Comparison of ENCODE assay signal across 9 cellular contexts in the genomic region with DNA sequence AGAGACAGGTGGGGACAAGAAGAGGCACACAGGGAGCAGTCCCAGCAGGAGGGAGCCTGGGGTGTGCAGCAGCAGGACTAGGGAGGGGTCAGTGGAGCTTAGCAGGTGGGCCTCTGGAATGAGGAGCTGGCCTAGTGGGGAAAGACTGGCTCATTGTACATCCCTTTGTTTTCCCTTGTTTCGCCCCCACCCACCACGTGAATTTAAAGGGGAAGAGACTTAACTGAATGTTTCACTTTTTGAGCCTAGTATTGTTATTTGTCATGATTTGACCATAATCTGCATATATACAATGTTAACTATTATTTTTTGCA.
A peak's percentile ranks its signal among the peaks of the same experiment; 100 is the strongest.
DNase-seq lines count a peak whose midpoint lies in the region; ATAC-seq and TF ChIP-seq lines count a peak whose summit lies in the region.
"Had no signal": no experiment of that assay in that cellular context is flagged by ENCODE, and none has a peak within 500 bp of the region (broad histone marks: within the 10 kb centered on the region; RNA-seq: fewer than 3 reads in every experiment).

No MANE protein-coding gene starts in this region.

- H3K4me3 Mint-ChIP-seq in HFFc6 (no peak overlapping the region), endothelial cell (ENCODE audit: unreplicated experiment) (peak overlapping the region; percentile 47)
- H3K4me3 Mint-ChIP-seq in stimulated activated memory B cell treated with anti-CD40 and anti-IgM and Interleukin-4, amounts not matched to agents 10 μg/mL and 1 μg/mL and 100 μg/mL, for 72 hours: peak overlapping the region; percentile 52

- no peak for ATAC-seq in RWPE2 (ENCODE audit: low read depth)
- no peak for ATAC-seq in stimulated activated memory B cell treated with anti-CD40 and anti-IgM and Interleukin-4, amounts not matched to agents 10 μg/mL and 1 μg/mL and 100 μg/mL, for 72 hours

- peak overlapping the region; percentile 64 for H3K27ac Mint-ChIP-seq in HFFc6
- peak overlapping the region; percentile 98 for H3K27ac Mint-ChIP-seq in endothelial cell (ENCODE audit: unreplicated experiment)
- H3K27ac Mint-ChIP-seq in stimulated activated memory B cell treated with anti-CD40 and anti-IgM and Interleukin-4, amounts not matched to agents 10 μg/mL and 1 μg/mL and 100 μg/mL, for 72 hours: peak overlapping the region; percentile 98

- DNase-seq in HFFc6 (no peak), RWPE2 (ENCODE audit: low spot score) (no peak), endothelial cell (ENCODE audit: low spot score) (no peak), cerebellum (ENCODE audit: low spot score) (no peak), iPS-NIHi11 (ENCODE audit: low spot score) (no peak), midbrain (lab: John Stamatoyannopoulos, UW) (no peak)
- DNase-seq: NCI-H345, T-helper 9 cell had no signal

- H3K27me3 ChIP-seq in RWPE2 (ENCODE audit: insufficient read depth, poor library complexity, severe bottlenecking): no peaks in the 10 kb centered on the region

- no peak for TF ChIP-seq CTCF in HFFc6 (IDR thresholded peaks at IDR 0.05)
- TF ChIP-seq CTCF in RWPE2 (IDR thresholded peaks at IDR 0.05; ENCODE audit: poor library complexity, severe bottlenecking): no peak
- no peak for TF ChIP-seq CTCF in endothelial cell (IDR thresholded peaks at IDR 0.05; ENCODE audit: unreplicated experiment)

- H3K4me1 Mint-ChIP-seq in HFFc6 (ENCODE audit: low read depth) (peaks cover 67% of the 10 kb centered on the region), endothelial cell (ENCODE audit: unreplicated experiment) (peaks cover 68% of the 10 kb centered on the region)
- peaks cover 67% of the 10 kb centered on the region for H3K4me1 Mint-ChIP-seq in stimulated activated memory B cell treated with anti-CD40 and anti-IgM and Interleukin-4, amounts not matched to agents 10 μg/mL and 1 μg/mL and 100 μg/mL, for 72 hours

- no peaks in the 10 kb centered on the region for H3K9me3 ChIP-seq in RWPE2 (ENCODE audit: severe bottlenecking)

- H3K36me3 Mint-ChIP-seq in HFFc6 (ENCODE audit: low read depth): peaks cover 23% of the 10 kb centered on the region
- peaks cover 26% of the 10 kb centered on the region for H3K36me3 Mint-ChIP-seq in endothelial cell (ENCODE audit: low read depth, unreplicated experiment)
- H3K36me3 Mint-ChIP-seq in stimulated activated memory B cell treated with anti-CD40 and anti-IgM and Interleukin-4, amounts not matched to agents 10 μg/mL and 1 μg/mL and 100 μg/mL, for 72 hours: peaks cover 60% of the 10 kb centered on the region

- H3K27me3 Mint-ChIP-seq in HFFc6 (ENCODE audit: insufficient read depth) (no peaks in the 10 kb centered on the region; the same call in 1 of the 2 replicates), endothelial cell (ENCODE audit: unreplicated experiment) (peaks cover 7% of the 10 kb centered on the region)
- no peaks in the 10 kb centered on the region for H3K27me3 Mint-ChIP-seq in stimulated activated memory B cell treated with anti-CD40 and anti-IgM and Interleukin-4, amounts not matched to agents 10 μg/mL and 1 μg/mL and 100 μg/mL, for 72 hours

- peaks cover 41% of the 10 kb centered on the region for H3K4me1 ChIP-seq in RWPE2 (ENCODE audit: insufficient read depth, poor library complexity, severe bottlenecking)

- H3K27ac ChIP-seq in RWPE2 (ENCODE audit: poor library complexity, severe bottlenecking): peak overlapping the region; percentile 52

- H3K9me3 Mint-ChIP-seq in HFFc6 (no peaks in the 10 kb centered on the region), endothelial cell (ENCODE audit: unreplicated experiment) (no peaks in the 10 kb centered on the region)
- no peaks in the 10 kb centered on the region for H3K9me3 Mint-ChIP-seq in stimulated activated memory B cell treated with anti-CD40 and anti-IgM and Interleukin-4, amounts not matched to agents 10 μg/mL and 1 μg/mL and 100 μg/mL, for 72 hours

- no peaks in the 10 kb centered on the region for H3K36me3 ChIP-seq in RWPE2 (ENCODE audit: low read depth)

- H3K4me3 ChIP-seq in RWPE2 (ENCODE audit: severe bottlenecking): no peak overlapping the region
